In the genomic region with DNA sequence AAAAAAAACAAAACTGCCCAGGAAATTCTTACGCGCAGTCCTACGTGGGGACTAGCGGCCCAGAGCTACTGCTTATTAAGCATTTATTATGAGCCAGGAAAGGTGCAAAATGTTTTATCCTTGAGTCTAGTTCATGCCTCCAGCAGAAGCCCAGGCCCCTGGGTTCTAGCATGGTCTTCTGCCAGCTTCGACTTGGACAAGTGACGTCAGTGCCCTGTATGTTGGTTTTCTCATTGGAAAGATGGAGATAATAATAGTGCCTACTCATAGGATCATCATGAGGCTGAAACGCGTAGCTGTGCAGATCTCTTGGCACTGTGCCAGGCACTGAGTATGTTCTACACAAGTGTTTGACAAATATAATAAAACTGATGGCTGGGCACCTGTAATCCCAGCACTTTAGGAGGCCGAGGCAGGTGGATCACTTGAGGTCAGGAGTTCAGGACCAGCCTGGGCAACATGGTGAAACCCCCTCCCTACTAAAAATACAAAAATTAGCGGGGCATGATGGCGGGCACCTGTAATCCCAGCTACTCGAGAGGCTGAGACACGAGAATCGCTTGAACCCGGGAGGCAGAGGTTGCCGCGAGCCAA, we compare ENCODE assay signal across 1 cellular context.
TF ChIP-seq lines count a peak whose summit lies in the region.

No MANE protein-coding gene starts in this region.

TF ChIP-seq in HEK293, 187 proteins besides CTCF, POLR2A, EP300 and RAD21 (continued from another document and continues in another):
- TF ChIP-seq, protein P1, sequence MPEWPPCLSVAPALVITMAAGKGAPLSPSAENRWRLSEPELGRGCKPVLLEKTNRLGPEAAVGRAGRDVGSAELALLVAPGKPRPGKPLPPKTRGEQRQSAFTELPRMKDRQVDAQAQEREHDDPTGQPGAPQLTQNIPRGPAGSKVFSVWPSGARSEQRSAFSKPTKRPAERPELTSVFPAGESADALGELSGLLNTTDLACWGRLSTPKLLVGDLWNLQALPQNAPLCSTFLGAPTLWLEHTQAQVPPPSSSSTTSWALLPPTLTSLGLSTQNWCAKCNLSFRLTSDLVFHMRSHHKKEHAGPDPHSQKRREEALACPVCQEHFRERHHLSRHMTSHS (tag by site-specific recombination; IDR thresholded peaks at IDR 0.05), result no peak
- TF ChIP-seq ZFP37 (tag by site-specific recombination; IDR thresholded peaks at IDR 0.05) (0 out of 2 replicates have a peak, but pooled peaks have one; percentile 51), ZNF341 (tag by site-specific recombination; IDR thresholded peaks at IDR 0.05; ENCODE audit: low read depth) (no peak), ZNF148 (tag by site-specific recombination; IDR thresholded peaks at IDR 0.05; ENCODE audit: borderline replicate concordance) (peak; percentile 91), BCL11B (tag by site-specific recombination; IDR thresholded peaks at IDR 0.05; ENCODE audit: low read depth) (0 out of 2 replicates have a peak, but pooled peaks have one; percentile 23), ZFHX2 (tag by site-specific recombination; conservative IDR thresholded peaks at IDR 0.05) (no peak), ATF2 (tag by site-specific recombination; IDR thresholded peaks at IDR 0.05; ENCODE audit: low read depth) (peak; percentile 91), ZSCAN5A (tag by site-specific recombination; IDR thresholded peaks at IDR 0.05) (no peak), HIC1 (tag by site-specific recombination; IDR thresholded peaks at IDR 0.05) (no peak), ZNF223 (tag by site-specific recombination; IDR thresholded peaks at IDR 0.05) (no peak), SP3 (tag by site-specific recombination; IDR thresholded peaks at IDR 0.05) (no peak), WT1 (tag by site-specific recombination; IDR thresholded peaks at IDR 0.05) (0 out of 2 replicates have a peak, but pooled peaks have one; percentile 35), GLI2 (tag by site-specific recombination; IDR thresholded peaks at IDR 0.05; ENCODE audit: borderline replicate concordance, low read depth) (no peak), OSR2 (tag by site-specific recombination; IDR thresholded peaks at IDR 0.05) (peak; percentile 18; the same call in 1 of the 2 replicates), ZNF138 (tag by site-specific recombination; IDR thresholded peaks at IDR 0.05; ENCODE audit: borderline replicate concordance) (no peak), ZNF513 (tag by site-specific recombination; IDR thresholded peaks at IDR 0.05) (peak; percentile 68), ZNF501 (tag by site-specific recombination; IDR thresholded peaks at IDR 0.05) (peak; percentile 72; the same call in 1 of the 2 replicates), GLIS2 (tag by site-specific recombination; IDR thresholded peaks at IDR 0.05) (no peak), ZXDB (tag by site-specific recombination; IDR thresholded peaks at IDR 0.05) (peak; percentile 69), ZNF621 (tag by site-specific recombination; IDR thresholded peaks at IDR 0.05) (peak; percentile 86; the same call in 1 of the 2 replicates), ZNF645 (tag by site-specific recombination; IDR thresholded peaks at IDR 0.05) (no peak)
- TF ChIP-seq, protein P2, sequence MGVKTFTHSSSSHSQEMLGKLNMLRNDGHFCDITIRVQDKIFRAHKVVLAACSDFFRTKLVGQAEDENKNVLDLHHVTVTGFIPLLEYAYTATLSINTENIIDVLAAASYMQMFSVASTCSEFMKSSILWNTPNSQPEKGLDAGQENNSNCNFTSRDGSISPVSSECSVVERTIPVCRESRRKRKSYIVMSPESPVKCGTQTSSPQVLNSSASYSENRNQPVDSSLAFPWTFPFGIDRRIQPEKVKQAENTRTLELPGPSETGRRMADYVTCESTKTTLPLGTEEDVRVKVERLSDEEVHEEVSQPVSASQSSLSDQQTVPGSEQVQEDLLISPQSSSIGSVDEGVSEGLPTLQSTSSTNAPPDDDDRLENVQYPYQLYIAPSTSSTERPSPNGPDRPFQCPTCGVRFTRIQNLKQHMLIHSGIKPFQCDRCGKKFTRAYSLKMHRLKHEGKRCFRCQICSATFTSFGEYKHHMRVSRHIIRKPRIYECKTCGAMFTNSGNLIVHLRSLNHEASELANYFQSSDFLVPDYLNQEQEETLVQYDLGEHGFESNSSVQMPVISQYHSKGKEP (tag by site-specific recombination; IDR thresholded peaks at IDR 0.05), result peak; percentile 98
- TF ChIP-seq, protein P3, sequence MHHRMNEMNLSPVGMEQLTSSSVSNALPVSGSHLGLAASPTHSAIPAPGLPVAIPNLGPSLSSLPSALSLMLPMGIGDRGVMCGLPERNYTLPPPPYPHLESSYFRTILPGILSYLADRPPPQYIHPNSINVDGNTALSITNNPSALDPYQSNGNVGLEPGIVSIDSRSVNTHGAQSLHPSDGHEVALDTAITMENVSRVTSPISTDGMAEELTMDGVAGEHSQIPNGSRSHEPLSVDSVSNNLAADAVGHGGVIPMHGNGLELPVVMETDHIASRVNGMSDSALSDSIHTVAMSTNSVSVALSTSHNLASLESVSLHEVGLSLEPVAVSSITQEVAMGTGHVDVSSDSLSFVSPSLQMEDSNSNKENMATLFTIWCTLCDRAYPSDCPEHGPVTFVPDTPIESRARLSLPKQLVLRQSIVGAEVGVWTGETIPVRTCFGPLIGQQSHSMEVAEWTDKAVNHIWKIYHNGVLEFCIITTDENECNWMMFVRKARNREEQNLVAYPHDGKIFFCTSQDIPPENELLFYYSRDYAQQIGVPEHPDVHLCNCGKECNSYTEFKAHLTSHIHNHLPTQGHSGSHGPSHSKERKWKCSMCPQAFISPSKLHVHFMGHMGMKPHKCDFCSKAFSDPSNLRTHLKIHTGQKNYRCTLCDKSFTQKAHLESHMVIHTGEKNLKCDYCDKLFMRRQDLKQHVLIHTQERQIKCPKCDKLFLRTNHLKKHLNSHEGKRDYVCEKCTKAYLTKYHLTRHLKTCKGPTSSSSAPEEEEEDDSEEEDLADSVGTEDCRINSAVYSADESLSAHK (tag by site-specific recombination; IDR thresholded peaks at IDR 0.05), result 0 out of 2 replicates have a peak, but pooled peaks have one; percentile 27
- TF ChIP-seq, protein P4, sequence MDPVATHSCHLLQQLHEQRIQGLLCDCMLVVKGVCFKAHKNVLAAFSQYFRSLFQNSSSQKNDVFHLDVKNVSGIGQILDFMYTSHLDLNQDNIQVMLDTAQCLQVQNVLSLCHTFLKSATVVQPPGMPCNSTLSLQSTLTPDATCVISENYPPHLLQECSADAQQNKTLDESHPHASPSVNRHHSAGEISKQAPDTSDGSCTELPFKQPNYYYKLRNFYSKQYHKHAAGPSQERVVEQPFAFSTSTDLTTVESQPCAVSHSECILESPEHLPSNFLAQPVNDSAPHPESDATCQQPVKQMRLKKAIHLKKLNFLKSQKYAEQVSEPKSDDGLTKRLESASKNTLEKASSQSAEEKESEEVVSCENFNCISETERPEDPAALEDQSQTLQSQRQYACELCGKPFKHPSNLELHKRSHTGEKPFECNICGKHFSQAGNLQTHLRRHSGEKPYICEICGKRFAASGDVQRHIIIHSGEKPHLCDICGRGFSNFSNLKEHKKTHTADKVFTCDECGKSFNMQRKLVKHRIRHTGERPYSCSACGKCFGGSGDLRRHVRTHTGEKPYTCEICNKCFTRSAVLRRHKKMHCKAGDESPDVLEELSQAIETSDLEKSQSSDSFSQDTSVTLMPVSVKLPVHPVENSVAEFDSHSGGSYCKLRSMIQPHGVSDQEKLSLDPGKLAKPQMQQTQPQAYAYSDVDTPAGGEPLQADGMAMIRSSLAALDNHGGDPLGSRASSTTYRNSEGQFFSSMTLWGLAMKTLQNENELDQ (tag by site-specific recombination; IDR thresholded peaks at IDR 0.05; ENCODE audit: low read depth), result no peak
- TF ChIP-seq, protein P5, sequence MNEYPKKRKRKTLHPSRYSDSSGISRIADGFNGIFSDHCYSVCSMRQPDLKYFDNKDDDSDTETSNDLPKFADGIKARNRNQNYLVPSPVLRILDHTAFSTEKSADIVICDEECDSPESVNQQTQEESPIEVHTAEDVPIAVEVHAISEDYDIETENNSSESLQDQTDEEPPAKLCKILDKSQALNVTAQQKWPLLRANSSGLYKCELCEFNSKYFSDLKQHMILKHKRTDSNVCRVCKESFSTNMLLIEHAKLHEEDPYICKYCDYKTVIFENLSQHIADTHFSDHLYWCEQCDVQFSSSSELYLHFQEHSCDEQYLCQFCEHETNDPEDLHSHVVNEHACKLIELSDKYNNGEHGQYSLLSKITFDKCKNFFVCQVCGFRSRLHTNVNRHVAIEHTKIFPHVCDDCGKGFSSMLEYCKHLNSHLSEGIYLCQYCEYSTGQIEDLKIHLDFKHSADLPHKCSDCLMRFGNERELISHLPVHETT (tag by site-specific recombination; IDR thresholded peaks at IDR 0.05), result peak; percentile 74; the same call in 1 of the 2 replicates
- TF ChIP-seq, protein P6, sequence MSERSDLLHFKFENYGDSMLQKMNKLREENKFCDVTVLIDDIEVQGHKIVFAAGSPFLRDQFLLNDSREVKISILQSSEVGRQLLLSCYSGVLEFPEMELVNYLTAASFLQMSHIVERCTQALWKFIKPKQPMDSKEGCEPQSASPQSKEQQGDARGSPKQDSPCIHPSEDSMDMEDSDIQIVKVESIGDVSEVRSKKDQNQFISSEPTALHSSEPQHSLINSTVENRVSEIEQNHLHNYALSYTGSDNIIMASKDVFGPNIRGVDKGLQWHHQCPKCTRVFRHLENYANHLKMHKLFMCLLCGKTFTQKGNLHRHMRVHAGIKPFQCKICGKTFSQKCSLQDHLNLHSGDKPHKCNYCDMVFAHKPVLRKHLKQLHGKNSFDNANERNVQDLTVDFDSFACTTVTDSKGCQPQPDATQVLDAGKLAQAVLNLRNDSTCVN (tag by site-specific recombination; optimal IDR thresholded peaks at IDR 0.05), result no peak
- TF ChIP-seq, protein P7, sequence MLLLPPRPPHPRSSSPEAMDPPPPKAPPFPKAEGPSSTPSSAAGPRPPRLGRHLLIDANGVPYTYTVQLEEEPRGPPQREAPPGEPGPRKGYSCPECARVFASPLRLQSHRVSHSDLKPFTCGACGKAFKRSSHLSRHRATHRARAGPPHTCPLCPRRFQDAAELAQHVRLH (tag by site-specific recombination; IDR thresholded peaks at IDR 0.05), result 0 out of 2 replicates have a peak, but pooled peaks have one; percentile 73
